In genomic region chr10:119368991-119369869, GRCh38 we compare ENCODE assay signal across 10 cellular contexts.
DNase-seq lines count a peak whose midpoint lies in the region; ATAC-seq and FAIRE-seq lines count a peak whose summit lies in the region.
"Had no signal": no experiment of that assay in that cellular context is flagged by ENCODE, and none has a peak within 500 bp of the region (broad histone marks: within the 10 kb centered on the region; RNA-seq: fewer than 3 reads in every experiment).

No MANE protein-coding gene starts in this region.

- DNase-seq in iris pigment epithelial cell (ENCODE audit: low read depth): peak; percentile 28
- no peak for DNase-seq in activated gamma-delta T cell (lab: John Stamatoyannopoulos, UW)
- no peak for DNase-seq in islet precursor cell
- no peak for DNase-seq in hippocampal formation (lab: John Stamatoyannopoulos, UW)
- no peak for DNase-seq in NCI-H146 (lab: John Stamatoyannopoulos, UW)
- DNase-seq: NCI-H82 had no signal

- peak; percentile 19 for FAIRE-seq in A204.1 (lab: Jason Lieb, UNC)
- FAIRE-seq: colon had no signal

- ATAC-seq in GM19372 (IDR thresholded peaks at IDR 0.05; ENCODE audit: low read depth, unreplicated experiment) (peak; percentile 81), HG03342 (IDR thresholded peaks at IDR 0.05; ENCODE audit: unreplicated experiment) (peak; percentile 56)
